Comparison of ENCODE assay signal across 9 cellular contexts in genomic region chr10:53601260-53601875, GRCh38.
DNase-seq lines count a peak whose midpoint lies in the region; ATAC-seq and TF ChIP-seq lines count a peak whose summit lies in the region.
"Had no signal": no experiment of that assay in that cellular context is flagged by ENCODE, and none has a peak within 500 bp of the region (broad histone marks: within the 10 kb centered on the region; RNA-seq: fewer than 3 reads in every experiment).

No MANE protein-coding gene starts in this region.

- CTCF ChIA-PET in AG04450 (lab: Charles Lee) = interaction anchor here (0.5 to 1.4 kb wide), 18 partner anchors 9 to 1663 kb away, joined by 3 to 6 read pairs (median 4); no protein-coding TSS in a partner anchor

- H3K36me3 Mint-ChIP-seq in endothelial cell (ENCODE audit: low read depth, unreplicated experiment) = no peaks in the 10 kb centered on the region

- H2AFZ ChIP-seq in OCI-LY1 (ENCODE audit: low read length) (no peak overlapping the region), parathyroid adenoma (peak overlapping the region; percentile 59)

- no peak for DNase-seq in AG04450 (ENCODE audit: low read depth, low spot score)
- DNase-seq in endothelial cell (ENCODE audit: low spot score) = no peak
- no peak for DNase-seq in HuH-7 (ENCODE audit: low spot score)

- no peak overlapping the region for H3K4me2 ChIP-seq in OCI-LY1 (ENCODE audit: low read length)
- H3K4me2 ChIP-seq in parathyroid adenoma (ENCODE audit: low read length) = peak overlapping the region; percentile 26

- H3K27me3 ChIP-seq in AG04450 (ENCODE audit: control insufficient read depth, insufficient read depth, low read length) (no peaks in the 10 kb centered on the region), OCI-LY1 (ENCODE audit: insufficient read depth, low read length) (no peaks in the 10 kb centered on the region), parathyroid adenoma (ENCODE audit: control insufficient read depth, insufficient read depth, low read length) (no peaks in the 10 kb centered on the region)

- POLR2A ChIA-PET in AG04450 (lab: Yijun Ruan, JAX) = no interaction called here

- H3K4me3 ChIP-seq in AG04450 (ENCODE audit: low read depth, low read length) (no peak overlapping the region), OCI-LY1 (ENCODE audit: low read depth, low read length, poor library complexity, severe bottlenecking) (no peak overlapping the region), parathyroid adenoma (ENCODE audit: low read depth, low read length) (no peak overlapping the region)
- H3K4me3 ChIP-seq: HAP-1 had no signal

- H3K79me2 ChIP-seq in OCI-LY1 (ENCODE audit: insufficient read depth, low read length) = no peaks in the 10 kb centered on the region
- H3K79me2 ChIP-seq in parathyroid adenoma = no peaks in the 10 kb centered on the region

- H3K27ac Mint-ChIP-seq in endothelial cell (ENCODE audit: unreplicated experiment) = no peak overlapping the region

- H3K9me3 ChIP-seq in AG04450 (ENCODE audit: control insufficient read depth, insufficient read depth, low read length) (no peaks in the 10 kb centered on the region), OCI-LY1 (ENCODE audit: low read length) (no peaks in the 10 kb centered on the region), parathyroid adenoma (ENCODE audit: control insufficient read depth, low read length) (no peaks in the 10 kb centered on the region)

- ATAC-seq in GM18502 (IDR thresholded peaks at IDR 0.05; ENCODE audit: poor library complexity, unreplicated experiment) = peak; percentile 86
- ATAC-seq in HG03432 (IDR thresholded peaks at IDR 0.05; ENCODE audit: unreplicated experiment) = peak; percentile 81
- ATAC-seq in HG02970 (IDR thresholded peaks at IDR 0.05; ENCODE audit: low FRiP score, unreplicated experiment) = no peak

- no peaks in the 10 kb centered on the region for H3K9me3 Mint-ChIP-seq in endothelial cell (ENCODE audit: unreplicated experiment)

- no peak overlapping the region for H3K9ac ChIP-seq in OCI-LY1 (ENCODE audit: low read length)
- H3K9ac ChIP-seq in parathyroid adenoma = no peak overlapping the region

- TF ChIP-seq CTCF in AG04450 (IDR thresholded peaks at IDR 0.05; ENCODE audit: low read depth, low read length) (peak; percentile 90), OCI-LY1 (IDR thresholded peaks at IDR 0.05; ENCODE audit: low read length) (peak; percentile 80), endothelial cell (IDR thresholded peaks at IDR 0.05; ENCODE audit: unreplicated experiment) (peak; percentile 79), parathyroid adenoma (IDR thresholded peaks at IDR 0.05) (peak; percentile 78)

- H4K20me1 ChIP-seq in OCI-LY1 (ENCODE audit: insufficient read depth, low read length) = no peaks in the 10 kb centered on the region

- H3K27ac ChIP-seq in AG04450 (ENCODE audit: low read depth, low read length) (no peak overlapping the region), OCI-LY1 (ENCODE audit: low read depth, low read length, poor library complexity, severe bottlenecking) (no peak overlapping the region), parathyroid adenoma (no peak overlapping the region)

- H3F3A ChIP-seq in OCI-LY1 (ENCODE audit: insufficient read depth, low read length) = no peaks in the 10 kb centered on the region

- H3K4me1 ChIP-seq in OCI-LY1 (ENCODE audit: insufficient read depth, low read length, severe bottlenecking) = no peaks in the 10 kb centered on the region
- no peaks in the 10 kb centered on the region for H3K4me1 ChIP-seq in parathyroid adenoma

- peaks cover 16% of the 10 kb centered on the region for H3K4me1 Mint-ChIP-seq in endothelial cell (ENCODE audit: unreplicated experiment)

- no peaks in the 10 kb centered on the region for H3K9me2 ChIP-seq in OCI-LY1 (ENCODE audit: low read depth, low read length)

- H3K27me3 Mint-ChIP-seq in endothelial cell (ENCODE audit: unreplicated experiment) = no peaks in the 10 kb centered on the region

- H3K4me3 Mint-ChIP-seq in endothelial cell (ENCODE audit: unreplicated experiment) = no peak overlapping the region

- H3K36me3 ChIP-seq in OCI-LY1 (ENCODE audit: insufficient read depth, low read length) (no peaks in the 10 kb centered on the region), parathyroid adenoma (ENCODE audit: control insufficient read depth, insufficient read depth, low read length) (no peaks in the 10 kb centered on the region)
- H3K36me3 ChIP-seq: HAP-1 had no signal
